In genomic region chr5:122183795-122184185, GRCh38 we compare ENCODE assay signal across 2 cellular contexts.
A peak's percentile ranks its signal among the peaks of the same experiment; 100 is the strongest.
TF ChIP-seq lines count a peak whose summit lies in the region.

No MANE protein-coding gene starts in this region.

TF ChIP-seq in IMR-90, 13 proteins besides CTCF, POLR2A, EP300 and RAD21:
- no peak for TF ChIP-seq CEBPB (IDR thresholded peaks at IDR 0.05; ENCODE audit: low read depth, low read length)
- TF ChIP-seq FOS (IDR thresholded peaks at IDR 0.05; ENCODE audit: low read depth, low read length), result 0 out of 2 replicates have a peak, but pooled peaks have one; percentile 29
- TF ChIP-seq ELK1 (IDR thresholded peaks at IDR 0.05; ENCODE audit: borderline replicate concordance, low read depth, low read length), result no peak
- TF ChIP-seq NFE2L2 (IDR thresholded peaks at IDR 0.05; ENCODE audit: low read depth, low read length), result no peak

TF ChIP-seq in HEK293T, 16 proteins besides CTCF, POLR2A, EP300 and RAD21:
- no peak for TF ChIP-seq L3MBTL2 (conservative IDR thresholded peaks at IDR 0.05)
- TF ChIP-seq SUZ12 (IDR thresholded peaks at IDR 0.05), result no peak
- no peak for TF ChIP-seq FOXK2 (IDR thresholded peaks at IDR 0.05)
- no peak for TF ChIP-seq SP1 (IDR thresholded peaks at IDR 0.05)
- TF ChIP-seq FOXA1 (IDR thresholded peaks at IDR 0.05), result no peak
- TF ChIP-seq CTBP1 (IDR thresholded peaks at IDR 0.05; ENCODE audit: borderline replicate concordance), result no peak
- TF ChIP-seq HDGF (IDR thresholded peaks at IDR 0.05; ENCODE audit: borderline replicate concordance), result no peak
- no peak for TF ChIP-seq LEF1 (IDR thresholded peaks at IDR 0.05; ENCODE audit: borderline replicate concordance)
- no peak for TF ChIP-seq ZNF384 (IDR thresholded peaks at IDR 0.05)
- TF ChIP-seq BHLHE40 (IDR thresholded peaks at IDR 0.05; ENCODE audit: borderline replicate concordance), result no peak
- TF ChIP-seq FOXM1 (IDR thresholded peaks at IDR 0.05; ENCODE audit: borderline replicate concordance), result no peak
